12 cellular contexts compared by ENCODE assay signal in genomic region chr5:140576776-140577201, GRCh38. TPM values are rescaled to one million over a fixed set of nuclear protein-coding genes. Genes with fewer than 3 reads are reported as not detected.
A peak's percentile ranks its signal among the peaks of the same experiment; 100 is the strongest.
DNase-seq lines count a peak whose midpoint lies in the region; ATAC-seq, FAIRE-seq and TF ChIP-seq lines count a peak whose summit lies in the region.
"Had no signal": no experiment of that assay in that cellular context is flagged by ENCODE, and none has a peak within 500 bp of the region (broad histone marks: within the 10 kb centered on the region; RNA-seq: fewer than 3 reads in every experiment).

No MANE protein-coding gene starts in this region.

- no peaks in the 10 kb centered on the region for H3K27me3 ChIP-seq in GM23338 (ENCODE audit: insufficient read depth)
- no peaks in the 10 kb centered on the region for H3K27me3 ChIP-seq in mucosa of rectum (ENCODE audit: control insufficient read depth in 2 of 2, insufficient read depth in 2 of 2, low read length in 2 of 2)

- H3K79me2 ChIP-seq in GM23338 (replicated peaks; ENCODE audit: insufficient read depth) = no peaks in the 10 kb centered on the region

- H3K9me3 Mint-ChIP-seq in GM23338 = no peaks in the 10 kb centered on the region
- H3K9me3 Mint-ChIP-seq in dendritic cell treated with granulocyte-macrophage colony-stimulating factor and Interleukin-4, amounts not matched to agents 40 ng/mL and 50 ng/mL, for 4 days = no peaks in the 10 kb centered on the region
- no peaks in the 10 kb centered on the region for H3K9me3 Mint-ChIP-seq in activated T-cell treated with anti-CD3 and anti-CD28 coated beads, Interleukin-2, amount 50 U/mL, for 4 hours

- no peaks in the 10 kb centered on the region for H3F3A ChIP-seq in GM23338 (replicated peaks; ENCODE audit: low read depth)

- H3K4me1 Mint-ChIP-seq in GM23338 = no peaks in the 10 kb centered on the region
- peaks cover 47% of the 10 kb centered on the region for H3K4me1 Mint-ChIP-seq in dendritic cell treated with granulocyte-macrophage colony-stimulating factor and Interleukin-4, amounts not matched to agents 40 ng/mL and 50 ng/mL, for 4 days (ENCODE audit: low read depth)
- peaks cover 2% of the 10 kb centered on the region for H3K4me1 Mint-ChIP-seq in activated T-cell treated with anti-CD3 and anti-CD28 coated beads, Interleukin-2, amount 50 U/mL, for 4 hours (ENCODE audit: low read depth)

- ATAC-seq in GM23338 (peak; percentile 29; the same call in 1 of the 3 replicates), GM18873 (IDR thresholded peaks at IDR 0.05; ENCODE audit: low FRiP score, unreplicated experiment) (no peak), GM21737 (IDR thresholded peaks at IDR 0.05; ENCODE audit: unreplicated experiment) (no peak)
- no peak for ATAC-seq in activated T-cell treated with anti-CD3 and anti-CD28 coated beads, Interleukin-2, amount 50 U/mL, for 4 hours

- H4K20me1 ChIP-seq in GM23338 (replicated peaks; ENCODE audit: insufficient read depth) = no peaks in the 10 kb centered on the region

- H3K4me1 ChIP-seq in GM23338 (ENCODE audit: insufficient read depth) (no peaks in the 10 kb centered on the region), mucosa of rectum (ENCODE audit: control insufficient read depth in 2 of 2, insufficient read depth in 2 of 2, low read length in 2 of 2) (peaks cover 5% of the 10 kb centered on the region in 2 donors)

- TF ChIP-seq CTCF in GM23338 (conservative IDR thresholded peaks at IDR 0.05; ENCODE audit: low read depth in 2 of 2) = no peak

- H2AFZ ChIP-seq in GM23338 = peak overlapping the region; percentile 30

- H3K36me3 Mint-ChIP-seq in GM23338 (ENCODE audit: low read depth) = no peaks in the 10 kb centered on the region
- H3K36me3 Mint-ChIP-seq in dendritic cell treated with granulocyte-macrophage colony-stimulating factor and Interleukin-4, amounts not matched to agents 40 ng/mL and 50 ng/mL, for 4 days (ENCODE audit: low read depth) = no peaks in the 10 kb centered on the region
- H3K36me3 Mint-ChIP-seq in activated T-cell treated with anti-CD3 and anti-CD28 coated beads, Interleukin-2, amount 50 U/mL, for 4 hours (ENCODE audit: insufficient read depth) = peaks cover 4% of the 10 kb centered on the region

- no peak overlapping the region for H3K27ac Mint-ChIP-seq in GM23338
- peak overlapping the region; percentile 88 for H3K27ac Mint-ChIP-seq in dendritic cell treated with granulocyte-macrophage colony-stimulating factor and Interleukin-4, amounts not matched to agents 40 ng/mL and 50 ng/mL, for 4 days

- intact Hi-C loops in dendritic cell treated with granulocyte-macrophage colony-stimulating factor and Interleukin-4, amounts not matched to agents 40 ng/mL and 50 ng/mL, for 4 days (cut with micrococcal nuclease) = loop anchor here (5.0 kb wide), 1 partner anchor 36 kb away; no protein-coding TSS in a partner anchor

- H3K27me3 Mint-ChIP-seq in GM23338 (ENCODE audit: insufficient read depth, low read depth, poor library complexity) = peaks cover 1% of the 10 kb centered on the region
- no peaks in the 10 kb centered on the region for H3K27me3 Mint-ChIP-seq in dendritic cell treated with granulocyte-macrophage colony-stimulating factor and Interleukin-4, amounts not matched to agents 40 ng/mL and 50 ng/mL, for 4 days
- no peaks in the 10 kb centered on the region for H3K27me3 Mint-ChIP-seq in activated T-cell treated with anti-CD3 and anti-CD28 coated beads, Interleukin-2, amount 50 U/mL, for 4 hours (ENCODE audit: low read depth)

- H3K9me2 ChIP-seq in GM23338 (ENCODE audit: insufficient read depth) = no peaks in the 10 kb centered on the region

- H3K9me3 ChIP-seq in mucosa of rectum (ENCODE audit: control insufficient read depth in 2 of 2, low read length in 2 of 2) = no peaks in the 10 kb centered on the region

- no peak overlapping the region for H3K4me2 ChIP-seq in GM23338

- H3K9ac ChIP-seq in mucosa of rectum (ENCODE audit: low read depth in 1 of 2, low read length in 2 of 2) = peak overlapping the region in 1 of 2 donors; percentile 24

- H3K4me3 Mint-ChIP-seq in GM23338 = no peak overlapping the region
- H3K4me3 Mint-ChIP-seq in dendritic cell treated with granulocyte-macrophage colony-stimulating factor and Interleukin-4, amounts not matched to agents 40 ng/mL and 50 ng/mL, for 4 days = no peak overlapping the region
- no peak overlapping the region for H3K4me3 Mint-ChIP-seq in activated T-cell treated with anti-CD3 and anti-CD28 coated beads, Interleukin-2, amount 50 U/mL, for 4 hours

- peak; percentile 14 for FAIRE-seq in A204.1 (lab: Jason Lieb, UNC)

- no peak overlapping the region for H3K27ac ChIP-seq in GM23338 (ENCODE audit: low read depth)
- peak overlapping the region; percentile 19 to 56 for H3K27ac ChIP-seq in mucosa of rectum (ENCODE audit: low read depth in 2 of 2, low read length in 2 of 2)

- H3K36me3 ChIP-seq in GM23338 (ENCODE audit: insufficient read depth) (no peaks in the 10 kb centered on the region), mucosa of rectum (ENCODE audit: control insufficient read depth in 2 of 2, insufficient read depth in 2 of 2, low read length in 2 of 2) (no peaks in the 10 kb centered on the region)

- no peak for DNase-seq in GM23338 (ENCODE audit: low spot score)
- DNase-seq in activated T-cell treated with anti-CD3 and anti-CD28 coated beads, Interleukin-2, amount 50 U/mL, for 4 hours = no peak
- no peak for DNase-seq in NCI-H524 (lab: John Stamatoyannopoulos, UW)
- DNase-seq: Karpas-422, NCI-H2171, posterior cingulate gyrus had no signal

- H3K4me3 ChIP-seq in GM23338 (no peak overlapping the region), mucosa of rectum (ENCODE audit: low read length in 2 of 2) (no peak overlapping the region)

TF ChIP-seq in GM23338, 12 proteins besides CTCF, POLR2A, EP300 and RAD21:
- TF ChIP-seq POLR2AphosphoS5 (IDR thresholded peaks at IDR 0.05; ENCODE audit: low read depth) (no peak), JUNB (IDR thresholded peaks at IDR 0.05; ENCODE audit: unreplicated experiment) (no peak), ZNF331 (CRISPR knock-in tag; IDR thresholded peaks at IDR 0.05; ENCODE audit: low read depth) (no peak), EZH2 (IDR thresholded peaks at IDR 0.05; ENCODE audit: low read depth, unreplicated experiment) (no peak), CREB1 (CRISPR knock-in tag; IDR thresholded peaks at IDR 0.05; ENCODE audit: low read depth) (no peak)

RNA-seq across cellular contexts. Expression of gene SLC35A4, which starts 12.2 kb away (rescaled TPM):
- total RNA-seq in GM23338 (2014; rRNA removed; shearing (Covaris generic)) = 34.4 and 39.1 TPM in 2 replicates
- 17.7 and 19.0 TPM in 2 replicates for polyA plus RNA-seq in GM23338 (2016; fragmentation: Nextera tagmentation; extraction: Ambion mirVana)
- total RNA-seq in activated T-cell treated with anti-CD3 and anti-CD28 coated beads, Interleukin-2, amount 50 U/mL, for 4 hours = 100 to 1,000 TPM; 149 to 163 (median 155) TPM

RNA-seq across cellular contexts. Expression of gene APBB3, which starts 12.4 kb away (rescaled TPM):
- 10.2 and 15.4 TPM in 2 replicates for total RNA-seq in GM23338 (2014; rRNA removed; shearing (Covaris generic))
- polyA plus RNA-seq in GM23338 (2016; fragmentation: Nextera tagmentation; extraction: Ambion mirVana) = 7.7 and 9.0 TPM in 2 replicates
- 10 to 100 TPM in 1 of 3 donors, 1 to 10 TPM in 2; 8.0 to 10.4 (median 9.2) TPM for total RNA-seq in activated T-cell treated with anti-CD3 and anti-CD28 coated beads, Interleukin-2, amount 50 U/mL, for 4 hours

RNA-seq across cellular contexts. Expression of gene SRA1, which starts 19.5 kb away (rescaled TPM):
- total RNA-seq in GM23338 (2014; rRNA removed; shearing (Covaris generic)) = 29.7 and 38.4 TPM in 2 replicates
- 67.2 and 74.7 TPM in 2 replicates for polyA plus RNA-seq in GM23338 (2016; fragmentation: Nextera tagmentation; extraction: Ambion mirVana)
- total RNA-seq in activated T-cell treated with anti-CD3 and anti-CD28 coated beads, Interleukin-2, amount 50 U/mL, for 4 hours = 10 to 100 TPM; 57.6 to 68.6 (median 67.7) TPM

RNA-seq across cellular contexts. Expression of gene EIF4EBP3, which starts 29.3 kb away (rescaled TPM):
- total RNA-seq in GM23338 (2014; rRNA removed; shearing (Covaris generic)) = 2.4 TPM in 1 of 2 replicates, not detected in the other
- polyA plus RNA-seq in GM23338 (2016; fragmentation: Nextera tagmentation; extraction: Ambion mirVana) = 20.2 and 21.5 TPM in 2 replicates
- total RNA-seq in activated T-cell treated with anti-CD3 and anti-CD28 coated beads, Interleukin-2, amount 50 U/mL, for 4 hours = 10 to 100 TPM in 2 of 3 donors, 1 to 10 TPM in 1; 9.4 to 10.8 (median 10.2) TPM
- total RNA-seq: temporal lobe had no signal

RNA-seq across cellular contexts. Expression of gene CD14, which starts 56.2 kb away (rescaled TPM):
- not detected in 2 replicates for total RNA-seq in GM23338 (2014; rRNA removed; shearing (Covaris generic))
- 0.17 TPM in 1 of 2 replicates, not detected in the other for polyA plus RNA-seq in GM23338 (2016; fragmentation: Nextera tagmentation; extraction: Ambion mirVana)
- total RNA-seq in activated T-cell treated with anti-CD3 and anti-CD28 coated beads, Interleukin-2, amount 50 U/mL, for 4 hours = under 1 TPM; 0.43 to 0.86 (median 0.50) TPM
